In genomic region chr9:123749580-123750202, GRCh38 we compare ENCODE assay signal across 8 cellular contexts.
DNase-seq lines count a peak whose midpoint lies in the region; ATAC-seq lines count a peak whose summit lies in the region.

No MANE protein-coding gene starts in this region.

- no peaks in the 10 kb centered on the region for H3K9me3 Mint-ChIP-seq in activated naive CD4-positive, alpha-beta T cell treated with anti-CD3 and anti-CD28 coated beads for 36 hours
- H3K9me3 Mint-ChIP-seq in activated naive CD8-positive, alpha-beta T cell treated with anti-CD3 and anti-CD28 coated beads, Interleukin-2, amount 50 U/mL, for 24 hours, result no peaks in the 10 kb centered on the region

- peak; percentile 43 for DNase-seq in activated naive CD4-positive, alpha-beta T cell treated with anti-CD3 and anti-CD28 coated beads for 36 hours
- no peak for DNase-seq in activated naive CD4-positive, alpha-beta T cell treated with anti-CD3 and anti-CD28 coated beads, Interleukin-2, amount 50 U/mL, for 16 hours
- DNase-seq in activated naive CD8-positive, alpha-beta T cell treated with anti-CD3 and anti-CD28 coated beads, Interleukin-2, amount 50 U/mL, for 24 hours, result no peak
- no peak for DNase-seq in stimulated activated naive CD8-positive, alpha-beta T cell treated with anti-CD3 and anti-CD28 coated beads, Interleukin-15, Interleukin-2, amounts not matched to agents 100 U/mL and 50 U/mL, for 24 hours
- no peak for DNase-seq in SK-N-DZ (ENCODE audit: low spot score)
- DNase-seq in RKO (ENCODE audit: low spot score), result no peak
- DNase-seq in stimulated activated CD8-positive, alpha-beta memory T cell treated with anti-CD3 and anti-CD28 coated beads, Interleukin-4, amount 100 ng/mL, for 48 hours, result no peak

- CTCF ChIA-PET in activated naive CD4-positive, alpha-beta T cell treated with anti-CD3 and anti-CD28 coated beads for 36 hours (lab: Charles Lee), result interaction anchor here (1.1 kb wide), 1 partner anchor 8 kb away, joined by 3 read pairs; no protein-coding TSS in a partner anchor

- peaks cover 21% of the 10 kb centered on the region for H3K4me1 Mint-ChIP-seq in activated naive CD4-positive, alpha-beta T cell treated with anti-CD3 and anti-CD28 coated beads for 36 hours (ENCODE audit: low read depth)
- H3K4me1 Mint-ChIP-seq in activated naive CD8-positive, alpha-beta T cell treated with anti-CD3 and anti-CD28 coated beads, Interleukin-2, amount 50 U/mL, for 24 hours, result peaks cover 18% of the 10 kb centered on the region

- H3K27me3 Mint-ChIP-seq in activated naive CD4-positive, alpha-beta T cell treated with anti-CD3 and anti-CD28 coated beads for 36 hours (ENCODE audit: low read depth), result no peaks in the 10 kb centered on the region
- no peaks in the 10 kb centered on the region for H3K27me3 Mint-ChIP-seq in activated naive CD8-positive, alpha-beta T cell treated with anti-CD3 and anti-CD28 coated beads, Interleukin-2, amount 50 U/mL, for 24 hours

- intact Hi-C loops in activated naive CD4-positive, alpha-beta T cell treated with anti-CD3 and anti-CD28 coated beads for 36 hours (cut with micrococcal nuclease), result loop anchor here (1.0 to 2.0 kb wide), 2 partner anchors 179 to 292 kb away; no protein-coding TSS in a partner anchor

- no peak overlapping the region for H3K4me3 Mint-ChIP-seq in activated naive CD4-positive, alpha-beta T cell treated with anti-CD3 and anti-CD28 coated beads for 36 hours
- no peak overlapping the region for H3K4me3 Mint-ChIP-seq in activated naive CD8-positive, alpha-beta T cell treated with anti-CD3 and anti-CD28 coated beads, Interleukin-2, amount 50 U/mL, for 24 hours

- ATAC-seq in HG03460 (IDR thresholded peaks at IDR 0.05; ENCODE audit: unreplicated experiment), result peak; percentile 68
- ATAC-seq in activated naive CD8-positive, alpha-beta T cell treated with anti-CD3 and anti-CD28 coated beads, Interleukin-2, amount 50 U/mL, for 24 hours, result peak; percentile 92
- ATAC-seq in stimulated activated naive CD8-positive, alpha-beta T cell treated with anti-CD3 and anti-CD28 coated beads, Interleukin-15, Interleukin-2, amounts not matched to agents 100 U/mL and 50 U/mL, for 24 hours, result peak; percentile 77

- H3K36me3 Mint-ChIP-seq in activated naive CD4-positive, alpha-beta T cell treated with anti-CD3 and anti-CD28 coated beads for 36 hours (ENCODE audit: low read depth), result no peaks in the 10 kb centered on the region
- H3K36me3 Mint-ChIP-seq in activated naive CD8-positive, alpha-beta T cell treated with anti-CD3 and anti-CD28 coated beads, Interleukin-2, amount 50 U/mL, for 24 hours (ENCODE audit: low read depth), result no peaks in the 10 kb centered on the region

- H3K27ac Mint-ChIP-seq in activated naive CD4-positive, alpha-beta T cell treated with anti-CD3 and anti-CD28 coated beads for 36 hours, result no peak overlapping the region
- H3K27ac Mint-ChIP-seq in activated naive CD8-positive, alpha-beta T cell treated with anti-CD3 and anti-CD28 coated beads, Interleukin-2, amount 50 U/mL, for 24 hours, result no peak overlapping the region
